ENCODE assay signal across 8 cellular contexts in genomic region chr20:48986899-48987298, GRCh38. TPM values are rescaled to one million over a fixed set of nuclear protein-coding genes. Genes with fewer than 3 reads are reported as not detected.
DNase-seq lines count a peak whose midpoint lies in the region; ATAC-seq, FAIRE-seq and TF ChIP-seq lines count a peak whose summit lies in the region.

No MANE protein-coding gene starts in this region.

- no peak for FAIRE-seq in GM19239 (lab: Jason Lieb, UNC)

- no peak overlapping the region for H3K9ac ChIP-seq in KMS-11

- intact Hi-C loops in ovary (cut with DNase I): no loop called here

- no peak overlapping the region for H2AFZ ChIP-seq in KMS-11 (ENCODE audit: low read depth)

- no peak overlapping the region for H3K4me3 ChIP-seq in KMS-11 (IDR thresholded peaks at IDR 0.05; ENCODE audit: insufficient read depth, low read depth, low read length)
- no peak overlapping the region for H3K4me3 ChIP-seq in WERI-Rb-1 (ENCODE audit: low read depth, low read length)
- H3K4me3 ChIP-seq in ovary: no peak overlapping the region

- H3K27ac ChIP-seq in KMS-11 (no peak overlapping the region), WERI-Rb-1 (no peak overlapping the region), ovary (no peak overlapping the region)

- no peak for ATAC-seq in GM21360 (IDR thresholded peaks at IDR 0.05; ENCODE audit: unreplicated experiment)

- TF ChIP-seq EP300 in ovary (IDR thresholded peaks at IDR 0.05): no peak

- peak; percentile 66 for TF ChIP-seq CTCF in KMS-11 (conservative IDR thresholded peaks at IDR 0.05; ENCODE audit: low read depth, low read length)
- peak; percentile 34; the same call in 1 of the 2 replicates for TF ChIP-seq CTCF in WERI-Rb-1 (IDR thresholded peaks at IDR 0.05; ENCODE audit: low read depth, low read length)
- no peak for TF ChIP-seq CTCF in ovary (IDR thresholded peaks at IDR 0.05)

- no peak overlapping the region for H3K4me2 ChIP-seq in KMS-11

- H3K9me3 ChIP-seq in WERI-Rb-1 (ENCODE audit: severe bottlenecking) (no peaks in the 10 kb centered on the region), ovary (peaks cover 0 to 8% of the 10 kb centered on the region in 2 donors)

- DNase-seq in ELR (ENCODE audit: low read depth): peak; percentile 39
- no peak for DNase-seq in WERI-Rb-1
- peak; percentile 9 for DNase-seq in myocyte (ENCODE audit: low read depth)
- no peak for DNase-seq in NCI-H82 treated with DMSO at 0.1 percent for 48 hours (lab: John Stamatoyannopoulos, UW; ENCODE audit: unreplicated experiment)
- DNase-seq in ovary: no peak
- DNase-seq in GM19239 (ENCODE audit: insufficient read length, low spot score): no peak

- H4K20me1 ChIP-seq in KMS-11 (ENCODE audit: insufficient read depth): no peaks in the 10 kb centered on the region

- no peak for TF ChIP-seq POLR2A in ovary (IDR thresholded peaks at IDR 0.05)

- WGBS in ovary, 3 donors: 59 to 66% (median 62%) methylated on average over 2 of the region's 2 CpGs

- no peaks in the 10 kb centered on the region for H3K79me2 ChIP-seq in KMS-11 (ENCODE audit: insufficient read depth, low read depth)

- H3K36me3 ChIP-seq in KMS-11 (ENCODE audit: insufficient read depth): peaks cover 8% of the 10 kb centered on the region; the same call in 1 of the 2 replicates
- peaks cover 83% of the 10 kb centered on the region for H3K36me3 ChIP-seq in WERI-Rb-1
- H3K36me3 ChIP-seq in ovary: no peaks in the 10 kb centered on the region

- no peaks in the 10 kb centered on the region for H3K27me3 ChIP-seq in KMS-11 (ENCODE audit: insufficient read depth, low read depth)
- H3K27me3 ChIP-seq in WERI-Rb-1 (ENCODE audit: insufficient read depth, low read depth, severe bottlenecking): no peaks in the 10 kb centered on the region
- no peaks in the 10 kb centered on the region for H3K27me3 ChIP-seq in ovary

- H3K4me1 ChIP-seq in KMS-11 (ENCODE audit: low read depth, poor library complexity, severe bottlenecking): peaks cover 7% of the 10 kb centered on the region
- no peaks in the 10 kb centered on the region for H3K4me1 ChIP-seq in ovary (ENCODE audit: insufficient read depth)

RNA-seq across cellular contexts. Expression of gene CSE1L, which starts 59.2 kb away (rescaled TPM):
- total RNA-seq in myocyte (70.1 and 78.5 TPM in 2 replicates), ovary (10 to 100 TPM; 34.2 to 55.4 (median 44.5) TPM)
- 15.8 TPM for polyA plus RNA-seq in myocyte (2012)
- 10 to 100 TPM; 23.3 to 37.8 TPM for polyA plus RNA-seq in ovary

Comparison
In these comparisons a context has a peak if more than half of its experiments do, and no peak if none do; other contexts are left out.
1. DNase-seq: peak in ELR (single experiment) and myocyte (single experiment); none in WERI-Rb-1 (single experiment), NCI-H82 treated with DMSO at 0.1 percent for 48 hours (single experiment), ovary (0 of 5) and GM19239 (single experiment).
2. CTCF ChIP-seq: peak in KMS-11 (single experiment) and WERI-Rb-1 (single experiment); none in ovary (0 of 3).